In genomic region chr1:116167625-116168276, GRCh38 we compare ENCODE assay signal across 8 cellular contexts. TPM values are rescaled to one million over a fixed set of nuclear protein-coding genes. Genes with fewer than 3 reads are reported as not detected.
DNase-seq lines count a peak whose midpoint lies in the region; FAIRE-seq lines count a peak whose summit lies in the region.

No MANE protein-coding gene starts in this region.

- DNase-seq in NOMO-1 treated with DMSO at 0.1 percent for 48 hours (lab: John Stamatoyannopoulos, UW; ENCODE audit: unreplicated experiment) (peak; percentile 1), NOMO-1 (lab: John Stamatoyannopoulos, UW; ENCODE audit: unreplicated experiment in 2 of 2) (no peak), adipocyte (ENCODE audit: low read depth) (peak; percentile 9), small intestine (no peak), GM19239 (ENCODE audit: insufficient read length, low spot score) (no peak), globus pallidus (ENCODE audit: low spot score) (no peak), NCI-H2196 (lab: John Stamatoyannopoulos, UW; ENCODE audit: unreplicated experiment) (no peak)

- no peaks in the 10 kb centered on the region for H3K9me3 ChIP-seq in adipocyte (ENCODE audit: control insufficient read depth, low read length)
- H3K9me3 ChIP-seq in small intestine (ENCODE audit: control insufficient read depth, low read depth), result no peaks in the 10 kb centered on the region

- H3K36me3 ChIP-seq in adipocyte (ENCODE audit: control insufficient read depth, insufficient read depth, low read length, severe bottlenecking), result no peaks in the 10 kb centered on the region
- H3K36me3 ChIP-seq in small intestine (ENCODE audit: control insufficient read depth in 2 of 2, insufficient read depth in 2 of 2, low read length in 2 of 2), result no peaks in the 10 kb centered on the region

- H3K27ac ChIP-seq in small intestine (ENCODE audit: low read depth in 1 of 2, low read length in 1 of 2), result peak overlapping the region; percentile 6 to 69

- FAIRE-seq in small intestine (lab: Jason Lieb, UNC) (no peak), GM19239 (lab: Jason Lieb, UNC) (no peak)

- H3K4me3 ChIP-seq in adipocyte (ENCODE audit: low read length) (peak overlapping the region; percentile 76), iPS-11a (ENCODE audit: low read depth, low read length) (peak overlapping the region; percentile 40), small intestine (ENCODE audit: low read depth in 1 of 2, low read length in 2 of 2) (peak overlapping the region; percentile 43 to 58)

- H3K27me3 ChIP-seq in adipocyte (replicated peaks; ENCODE audit: control insufficient read depth, insufficient read depth, low read length) (no peaks in the 10 kb centered on the region), small intestine (ENCODE audit: control insufficient read depth in 2 of 2, insufficient read depth in 2 of 2, low read length in 2 of 2) (no peaks in the 10 kb centered on the region)

- peak overlapping the region; percentile 78 for H3K9ac ChIP-seq in adipocyte (ENCODE audit: low read length)

- peaks cover 41% of the 10 kb centered on the region for H3K4me1 ChIP-seq in adipocyte (ENCODE audit: control insufficient read depth, insufficient read depth, low read length)
- H3K4me1 ChIP-seq in small intestine (ENCODE audit: control insufficient read depth in 2 of 2, insufficient read depth in 1 of 2, low read depth in 1 of 2, low read length in 1 of 2), result peaks cover 0 to 3% of the 10 kb centered on the region in 2 donors

- 7 to 22% (median 20%) methylated on average over 35 of the region's 35 CpGs for WGBS in small intestine, 3 donors

RNA-seq across cellular contexts. Expression of gene MAB21L3, which starts 56.6 kb away (rescaled TPM):
- under 1 TPM in 2 of 3 donors, not detected in 1; 0.16 to 0.22 TPM for polyA plus RNA-seq in small intestine

Comparison
In these comparisons a context has a peak if more than half of its experiments do, and no peak if none do; other contexts are left out.
1. DNase-seq: peak in NOMO-1 treated with DMSO at 0.1 percent for 48 hours (single experiment) and adipocyte (single experiment); none in NOMO-1 (0 of 2), small intestine (single experiment), GM19239 (single experiment), globus pallidus (single experiment) and NCI-H2196 (single experiment).
2. Peak in every context shown above with its lines, with median percentiles within 50 percentile points of each other: H3K4me3 ChIP-seq.